Comparison of ENCODE assay signal across 1 cellular context in the genomic region with DNA sequence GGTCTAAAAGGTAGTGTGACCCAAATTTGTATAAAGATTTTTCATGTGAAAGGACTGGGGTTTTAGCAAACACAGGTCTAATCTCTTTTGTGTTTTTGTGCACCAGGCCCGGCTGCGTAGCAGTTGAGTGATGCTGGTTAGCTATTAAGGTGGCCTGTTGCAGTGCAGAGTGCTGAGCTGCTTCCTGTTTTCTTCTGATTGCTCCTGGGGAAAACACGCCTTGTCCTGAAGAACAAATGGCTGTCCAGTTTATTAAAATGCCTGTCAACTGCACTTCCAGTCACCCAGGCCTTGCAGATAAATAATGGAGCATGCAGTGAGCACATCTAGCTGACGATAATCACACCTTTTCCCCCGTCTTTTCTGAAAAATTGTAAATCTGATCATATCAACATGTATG.
TF ChIP-seq lines count a peak whose summit lies in the region.

No MANE protein-coding gene starts in this region.

TF ChIP-seq in H1, 55 proteins besides CTCF, POLR2A, EP300 and RAD21:
- TF ChIP-seq SP1 (IDR thresholded peaks at IDR 0.05; ENCODE audit: low read depth, low read length) (no peak), FOSL1 (IDR thresholded peaks at IDR 0.05; ENCODE audit: insufficient read depth, low read depth, low read length) (no peak), CHD1 (IDR thresholded peaks at IDR 0.05; ENCODE audit: low read depth, low read length) (no peak), JUND (IDR thresholded peaks at IDR 0.05; ENCODE audit: low read length) (no peak), JUN (IDR thresholded peaks at IDR 0.05; ENCODE audit: low read depth, low read length) (no peak), NRF1 (IDR thresholded peaks at IDR 0.05; ENCODE audit: low read depth, low read length) (no peak), BRCA1 (IDR thresholded peaks at IDR 0.05; ENCODE audit: low read depth, low read length) (no peak)
